In genomic region chr14:47278233-47278842, GRCh38 we compare ENCODE assay signal across 8 cellular contexts.
DNase-seq lines count a peak whose midpoint lies in the region; ATAC-seq and TF ChIP-seq lines count a peak whose summit lies in the region.

No MANE protein-coding gene starts in this region.

- CTCF ChIA-PET in activated CD8-positive, alpha-beta T cell treated with anti-CD3 and anti-CD28 coated beads, Interleukin-2, amount 10 ng/mL, durations not matched to agents 7 days and 5 days (lab: Charles Lee): interaction anchor here (1.1 kb wide), 1 partner anchor 18 kb away, joined by 3 read pairs; no protein-coding TSS in a partner anchor

- H3K9me3 Mint-ChIP-seq in activated CD8-positive, alpha-beta T cell treated with anti-CD3 and anti-CD28 coated beads, Interleukin-2, amount 10 ng/mL, durations not matched to agents 7 days and 5 days (ENCODE audit: insufficient read depth): no peaks in the 10 kb centered on the region
- H3K9me3 Mint-ChIP-seq in immature natural killer cell: peaks cover 1 to 44% (median 8%) of the 10 kb centered on the region in 6 donors

- peak; percentile 79 for TF ChIP-seq CTCF in GM12873 (IDR thresholded peaks at IDR 0.05; ENCODE audit: insufficient read depth, low read depth, low read length, missing control alignments)

- POLR2A ChIA-PET in activated CD8-positive, alpha-beta T cell treated with anti-CD3 and anti-CD28 coated beads, Interleukin-2, amount 10 ng/mL, durations not matched to agents 7 days and 5 days (lab: Charles Lee): no interaction called here

- H3K27me3 Mint-ChIP-seq in activated CD8-positive, alpha-beta T cell treated with anti-CD3 and anti-CD28 coated beads, Interleukin-2, amount 10 ng/mL, durations not matched to agents 7 days and 5 days (ENCODE audit: low read depth): no peaks in the 10 kb centered on the region
- no peaks in the 10 kb centered on the region for H3K27me3 Mint-ChIP-seq in immature natural killer cell (ENCODE audit: low read depth in 3 of 3)

- no peaks in the 10 kb centered on the region for H3K4me1 Mint-ChIP-seq in activated CD8-positive, alpha-beta T cell treated with anti-CD3 and anti-CD28 coated beads, Interleukin-2, amount 10 ng/mL, durations not matched to agents 7 days and 5 days (ENCODE audit: low read depth)
- H3K4me1 Mint-ChIP-seq in immature natural killer cell: no peaks in the 10 kb centered on the region

- DNase-seq in AG08396 (ENCODE audit: low spot score) (peak; percentile 1), NCI-H2081 (lab: John Stamatoyannopoulos, UW) (peak; percentile 61 to 66), hypothalamus (lab: John Stamatoyannopoulos, UW) (peak in 36 of 51 donors; percentile 1 to 75 (median 18)), immature natural killer cell (no peak)
- peak; percentile 53 for DNase-seq in activated CD8-positive, alpha-beta T cell treated with anti-CD3 and anti-CD28 coated beads, Interleukin-2, amount 10 ng/mL, durations not matched to agents 7 days and 5 days
- peak; percentile 24 to 34 for DNase-seq in stimulated activated CD4-positive, alpha-beta T cell treated with anti-CD3 and anti-CD28 coated beads, Interleukin-2, amount 100 ng/mL, for 48 hours

- H3K27ac Mint-ChIP-seq in activated CD8-positive, alpha-beta T cell treated with anti-CD3 and anti-CD28 coated beads, Interleukin-2, amount 10 ng/mL, durations not matched to agents 7 days and 5 days: no peak overlapping the region
- no peak overlapping the region for H3K27ac Mint-ChIP-seq in immature natural killer cell

- H3K36me3 Mint-ChIP-seq in activated CD8-positive, alpha-beta T cell treated with anti-CD3 and anti-CD28 coated beads, Interleukin-2, amount 10 ng/mL, durations not matched to agents 7 days and 5 days (ENCODE audit: low read depth): no peaks in the 10 kb centered on the region
- H3K36me3 Mint-ChIP-seq in immature natural killer cell: peaks cover 0 to 5% (median 0%) of the 10 kb centered on the region in 3 donors

- ATAC-seq in HG02852 (IDR thresholded peaks at IDR 0.05; ENCODE audit: unreplicated experiment): peak; percentile 94
- ATAC-seq in activated CD8-positive, alpha-beta T cell treated with anti-CD3 and anti-CD28 coated beads, Interleukin-2, amount 10 ng/mL, durations not matched to agents 7 days and 5 days: peak; percentile 53

- no peak overlapping the region for H3K4me3 Mint-ChIP-seq in activated CD8-positive, alpha-beta T cell treated with anti-CD3 and anti-CD28 coated beads, Interleukin-2, amount 10 ng/mL, durations not matched to agents 7 days and 5 days
- H3K4me3 Mint-ChIP-seq in immature natural killer cell: no peak overlapping the region

Comparison
In these comparisons a context has a peak if more than half of its experiments do, and no peak if none do; other contexts are left out.
1. DNase-seq: peak in AG08396 (single experiment), NCI-H2081 (2 of 2), activated CD8-positive, alpha-beta T cell treated with anti-CD3 and anti-CD28 coated beads, Interleukin-2, amount 10 ng/mL, durations not matched to agents 7 days and 5 days (single experiment), hypothalamus (36 of 51) and stimulated activated CD4-positive, alpha-beta T cell treated with anti-CD3 and anti-CD28 coated beads, Interleukin-2, amount 100 ng/mL, for 48 hours (2 of 2); none in immature natural killer cell (0 of 3).